In the genomic region with DNA sequence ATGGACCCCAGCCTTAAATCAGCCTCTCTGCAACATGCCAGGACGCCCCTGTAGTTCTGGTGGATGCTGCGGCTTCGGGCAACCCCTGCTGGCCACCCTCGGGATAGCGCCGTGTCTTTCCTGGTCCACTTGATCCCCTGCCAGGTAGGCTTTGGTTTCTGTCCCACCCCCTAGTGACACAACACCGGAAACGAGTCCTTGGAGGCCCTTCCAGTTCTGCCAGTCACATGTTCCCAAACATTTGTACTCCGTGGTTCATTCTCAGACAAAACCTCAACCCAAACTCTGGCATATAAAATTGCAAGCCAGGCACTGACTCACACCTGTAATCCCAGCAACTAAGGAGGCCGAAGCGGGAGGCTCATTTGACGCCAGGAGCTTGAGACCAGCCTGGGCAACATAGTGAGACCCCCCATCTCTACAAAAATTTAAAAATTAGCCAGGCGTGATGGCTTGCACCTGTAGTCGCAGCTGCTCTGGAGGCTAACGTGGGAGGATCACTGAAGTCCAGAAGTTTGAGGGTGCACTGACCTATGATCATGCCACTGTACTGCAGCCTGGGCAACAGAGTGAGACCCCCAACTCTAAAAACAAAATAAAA, we compare ENCODE assay signal across 8 cellular contexts. TPM values are rescaled to one million over a fixed set of nuclear protein-coding genes. Genes with fewer than 3 reads are reported as not detected.
DNase-seq lines count a peak whose midpoint lies in the region; ATAC-seq lines count a peak whose summit lies in the region.

No MANE protein-coding gene starts in this region.

- H2AFZ ChIP-seq in GM23248, result no peak overlapping the region

- H3K9me3 ChIP-seq in GM23248 (ENCODE audit: low read depth), result no peaks in the 10 kb centered on the region

- 23 to 24% methylated on average over 15 of the region's 15 CpGs for WGBS in GM23248 (ENCODE audit: low coverage in 1 of 2, low lambda C conversion rate in 2 of 2, missing lambda C conversion rate in 2 of 2), 2 experiments

- H3K79me2 ChIP-seq in GM23248 (ENCODE audit: insufficient read depth), result no peaks in the 10 kb centered on the region

- ATAC-seq in HG02970 (IDR thresholded peaks at IDR 0.05; ENCODE audit: low FRiP score, unreplicated experiment), result no peak

- no peaks in the 10 kb centered on the region for H4K20me1 ChIP-seq in GM23248 (ENCODE audit: insufficient read depth)

- no peaks in the 10 kb centered on the region for H3K9me2 ChIP-seq in GM23248 (ENCODE audit: insufficient read depth)

- H3K4me2 ChIP-seq in GM23248 (ENCODE audit: unreplicated experiment), result peak overlapping the region; percentile 1

- H3K27ac ChIP-seq in GM23248, result no peak overlapping the region

- DNase-seq in CD1c-positive myeloid dendritic cell (ENCODE audit: extremely low spot score), result peak; percentile 58
- peak; percentile 94 for DNase-seq in GM23248
- DNase-seq in NCI-H2107 (lab: John Stamatoyannopoulos, UW), result peak; percentile 81
- DNase-seq in activated CD4-positive, CD25-positive, alpha-beta regulatory T cell treated with anti-CD3 and anti-CD28 coated beads, Interleukin-2, amount 50 U/mL, for 16 hours (ENCODE audit: low read depth, low spot score), result peak; percentile 17
- peak; percentile 50 for DNase-seq in central memory CD4-positive, alpha-beta T cell
- DNase-seq in kidney glomerular epithelial cell (lab: John Stamatoyannopoulos, UW), result peak; percentile 86
- peak; percentile 69 to 75 for DNase-seq in stimulated activated CD4-positive, alpha-beta T cell treated with anti-CD3 and anti-CD28 coated beads, Interleukin-2, amount 100 ng/mL, for 48 hours

- in situ Hi-C loops in GM23248 (cut with MboI), result no loop called here

- no peak overlapping the region for H3K9ac ChIP-seq in GM23248

- no peak overlapping the region for H3K4me3 ChIP-seq in GM23248

- H3K36me3 ChIP-seq in GM23248 (ENCODE audit: low read depth), result no peaks in the 10 kb centered on the region

- H3K4me1 ChIP-seq in GM23248 (ENCODE audit: insufficient read depth), result no peaks in the 10 kb centered on the region

- no peaks in the 10 kb centered on the region for H3F3A ChIP-seq in GM23248 (ENCODE audit: insufficient read depth)

- H3K27me3 ChIP-seq in GM23248 (replicated peaks; ENCODE audit: insufficient read depth), result no peaks in the 10 kb centered on the region

RNA-seq across cellular contexts. Expression of a gene that starts 37.0 kb away (rescaled TPM):
- not detected in 2 replicates for total RNA-seq in GM23248 (2014; rRNA removed; shearing (Covaris generic))
- polyA plus RNA-seq in GM23248 (2016; fragmentation: Nextera tagmentation; extraction: Ambion mirVana), result not detected in 2 replicates

RNA-seq across cellular contexts. Expression of a gene that starts 42.0 kb away (rescaled TPM):
- total RNA-seq in GM23248 (2014; rRNA removed; shearing (Covaris generic)), result not detected in 2 replicates
- polyA plus RNA-seq in GM23248 (2016; fragmentation: Nextera tagmentation; extraction: Ambion mirVana), result not detected in 2 replicates

RNA-seq across cellular contexts. Expression of a gene that starts 51.0 kb away (rescaled TPM):
- total RNA-seq in GM23248 (2014; rRNA removed; shearing (Covaris generic)), result not detected in 2 replicates
- not detected in 2 replicates for polyA plus RNA-seq in GM23248 (2016; fragmentation: Nextera tagmentation; extraction: Ambion mirVana)

Comparison
In these comparisons a context has a peak if more than half of its experiments do, and no peak if none do; other contexts are left out.
1. DNase-seq: peak in every context shown above with its lines; median percentile 94 in GM23248; 86 in kidney glomerular epithelial cell; 81 in NCI-H2107; 72 in stimulated activated CD4-positive, alpha-beta T cell treated with anti-CD3 and anti-CD28 coated beads, Interleukin-2, amount 100 ng/mL, for 48 hours; 58 in CD1c-positive myeloid dendritic cell; 50 in central memory CD4-positive, alpha-beta T cell; 17 in activated CD4-positive, CD25-positive, alpha-beta regulatory T cell treated with anti-CD3 and anti-CD28 coated beads, Interleukin-2, amount 50 U/mL, for 16 hours.